In genomic region chr10:28722065-28722803, GRCh38 we compare ENCODE assay signal across 8 cellular contexts. TPM values are rescaled to one million over a fixed set of nuclear protein-coding genes. Genes with fewer than 3 reads are reported as not detected.
DNase-seq lines count a peak whose midpoint lies in the region; ATAC-seq and TF ChIP-seq lines count a peak whose summit lies in the region.

No MANE protein-coding gene starts in this region.

- H3K4me1 ChIP-seq in endocrine pancreas (ENCODE audit: control insufficient read depth, insufficient read depth, low read length) (no peaks in the 10 kb centered on the region), mesenchymal stem cell (ENCODE audit: control insufficient read depth, insufficient read depth, low read depth, low read length) (peaks cover 4% of the 10 kb centered on the region), thoracic aorta (ENCODE audit: control insufficient read depth in 1 of 2, low read depth in 2 of 2) (peaks cover 6 to 17% of the 10 kb centered on the region in 2 donors)

- H4K8ac ChIP-seq in mesenchymal stem cell (ENCODE audit: low read length): peak overlapping the region; percentile 87

- H3K9ac ChIP-seq in endocrine pancreas (ENCODE audit: control insufficient read depth, insufficient read depth, low read length) (peak overlapping the region; percentile 36), mesenchymal stem cell (ENCODE audit: low read length) (peak overlapping the region; percentile 65)

- peak overlapping the region; percentile 67 for H4K91ac ChIP-seq in mesenchymal stem cell (ENCODE audit: low read length)

- H3K4me3 Mint-ChIP-seq in activated T-helper 1 cell treated with anti-CD3 and anti-CD28 coated beads, Interleukin-12 subunit alpha, Interleukin-12 subunit beta, Interleukin-2, Interleukin-4 antibody, amounts not matched to agents 30 ng/mL and 10 ng/mL and 1 ng/mL, durations not matched to agents 14 hours and 24 hours and 36 hours: no peak overlapping the region

- H3K18ac ChIP-seq in mesenchymal stem cell (ENCODE audit: low read depth in 1 of 2, low read length in 2 of 2): peak overlapping the region; percentile 45 to 84

- H2BK15ac ChIP-seq in mesenchymal stem cell (ENCODE audit: low read depth, poor library complexity, severe bottlenecking): peak overlapping the region; percentile 90

- no peak overlapping the region for H3K27ac ChIP-seq in mesenchymal stem cell (ENCODE audit: low read length, poor library complexity, severe bottlenecking)
- peak overlapping the region; percentile 42 to 55 for H3K27ac ChIP-seq in thoracic aorta

- no peak for TF ChIP-seq CTCF in thoracic aorta (IDR thresholded peaks at IDR 0.05)

- H3K23ac ChIP-seq in mesenchymal stem cell (ENCODE audit: low read length in 2 of 2): no peak overlapping the region

- H3K4me3 ChIP-seq in endocrine pancreas (ENCODE audit: control insufficient read depth, insufficient read depth, low read length) (no peak overlapping the region), mesenchymal stem cell (ENCODE audit: insufficient read depth in 1 of 2, low read depth in 1 of 2, low read length in 2 of 2) (peak overlapping the region; percentile 53 to 78), thoracic aorta (peak overlapping the region; percentile 74)

- H3K4ac ChIP-seq in mesenchymal stem cell (ENCODE audit: low read depth in 1 of 2, low read length in 2 of 2): peak overlapping the region; percentile 60 to 91

- H2BK120ac ChIP-seq in mesenchymal stem cell (ENCODE audit: low read depth, low read length): peak overlapping the region; percentile 51

- no peaks in the 10 kb centered on the region for H3K9me3 Mint-ChIP-seq in activated T-helper 1 cell treated with anti-CD3 and anti-CD28 coated beads, Interleukin-12 subunit alpha, Interleukin-12 subunit beta, Interleukin-2, Interleukin-4 antibody, amounts not matched to agents 30 ng/mL and 10 ng/mL and 1 ng/mL, durations not matched to agents 14 hours and 24 hours and 36 hours

- no peaks in the 10 kb centered on the region for H3K79me1 ChIP-seq in mesenchymal stem cell (replicated peaks; ENCODE audit: low read length, poor library complexity, severe bottlenecking)

- ATAC-seq in thoracic aorta (ENCODE audit: insufficient number of reproducible peaks, low FRiP score, low read depth) (no peak), HG03571 (IDR thresholded peaks at IDR 0.05; ENCODE audit: unreplicated experiment) (no peak), GM18502 (IDR thresholded peaks at IDR 0.05; ENCODE audit: poor library complexity, unreplicated experiment) (no peak)

- peak overlapping the region; percentile 38 to 61 for H2BK12ac ChIP-seq in mesenchymal stem cell (ENCODE audit: low read length in 2 of 2)

- WGBS in mesenchymal stem cell: 3% methylated on average over 46 of the region's 46 CpGs

- H3K4me1 Mint-ChIP-seq in activated T-helper 1 cell treated with anti-CD3 and anti-CD28 coated beads, Interleukin-12 subunit alpha, Interleukin-12 subunit beta, Interleukin-2, Interleukin-4 antibody, amounts not matched to agents 30 ng/mL and 10 ng/mL and 1 ng/mL, durations not matched to agents 14 hours and 24 hours and 36 hours (ENCODE audit: low read depth): no peaks in the 10 kb centered on the region

- no peak overlapping the region for H2BK5ac ChIP-seq in mesenchymal stem cell (ENCODE audit: low read depth, low read length, poor library complexity, severe bottlenecking)

- peaks cover 34% of the 10 kb centered on the region for H3K27me3 Mint-ChIP-seq in activated T-helper 1 cell treated with anti-CD3 and anti-CD28 coated beads, Interleukin-12 subunit alpha, Interleukin-12 subunit beta, Interleukin-2, Interleukin-4 antibody, amounts not matched to agents 30 ng/mL and 10 ng/mL and 1 ng/mL, durations not matched to agents 14 hours and 24 hours and 36 hours (ENCODE audit: insufficient read depth)

- H3K36me3 Mint-ChIP-seq in activated T-helper 1 cell treated with anti-CD3 and anti-CD28 coated beads, Interleukin-12 subunit alpha, Interleukin-12 subunit beta, Interleukin-2, Interleukin-4 antibody, amounts not matched to agents 30 ng/mL and 10 ng/mL and 1 ng/mL, durations not matched to agents 14 hours and 24 hours and 36 hours (ENCODE audit: low read depth): no peaks in the 10 kb centered on the region

- H3K36me3 ChIP-seq in endocrine pancreas (ENCODE audit: control insufficient read depth, insufficient read depth, low read length) (no peaks in the 10 kb centered on the region), mesenchymal stem cell (ENCODE audit: control insufficient read depth in 1 of 2, insufficient read depth in 2 of 2, low read depth in 1 of 2, low read length in 2 of 2) (no peaks in the 10 kb centered on the region), thoracic aorta (no peaks in the 10 kb centered on the region)

- H3K14ac ChIP-seq in mesenchymal stem cell (ENCODE audit: low read length in 2 of 2): no peak overlapping the region

- intact Hi-C loops in activated T-helper 1 cell treated with anti-CD3 and anti-CD28 coated beads, Interleukin-12 subunit alpha, Interleukin-12 subunit beta, Interleukin-2, Interleukin-4 antibody, amounts not matched to agents 30 ng/mL and 10 ng/mL and 1 ng/mL, durations not matched to agents 14 hours and 24 hours and 36 hours (cut with micrococcal nuclease): no loop called here

- peaks cover 2% of the 10 kb centered on the region for H3K27me3 ChIP-seq in endocrine pancreas (ENCODE audit: control insufficient read depth, insufficient read depth, low read length)
- peaks cover 0 to 7% of the 10 kb centered on the region in 2 experiments for H3K27me3 ChIP-seq in mesenchymal stem cell (ENCODE audit: control insufficient read depth in 1 of 2, insufficient read depth in 1 of 2, low read length in 2 of 2)
- no peaks in the 10 kb centered on the region for H3K27me3 ChIP-seq in thoracic aorta (replicated peaks; ENCODE audit: insufficient read depth)

- DNase-seq in EL (peak; percentile 54), NCI-H345 treated with DMSO at 0.1 percent for 48 hours (lab: John Stamatoyannopoulos, UW; ENCODE audit: unreplicated experiment) (peak; percentile 76), mesenchymal stem cell (peak; percentile 60), thoracic aorta (ENCODE audit: low spot score) (no peak)
- no peak for DNase-seq in activated T-helper 1 cell treated with anti-CD3 and anti-CD28 coated beads, Interleukin-12 subunit alpha, Interleukin-12 subunit beta, Interleukin-2, Interleukin-4 antibody, amounts not matched to agents 30 ng/mL and 10 ng/mL and 1 ng/mL, durations not matched to agents 14 hours and 24 hours and 36 hours (ENCODE audit: low spot score)

- no peaks in the 10 kb centered on the region for H3K9me3 ChIP-seq in endocrine pancreas (ENCODE audit: control insufficient read depth, low read length)
- H3K9me3 ChIP-seq in mesenchymal stem cell (ENCODE audit: control insufficient read depth, low read length): no peaks in the 10 kb centered on the region
- H3K9me3 ChIP-seq in thoracic aorta: no peaks in the 10 kb centered on the region

- peak overlapping the region; percentile 92 for H3K4me2 ChIP-seq in mesenchymal stem cell (ENCODE audit: low read length, poor library complexity, severe bottlenecking)

- H2AK5ac ChIP-seq in mesenchymal stem cell (ENCODE audit: low read length, severe bottlenecking): no peak overlapping the region

- H3K27ac Mint-ChIP-seq in activated T-helper 1 cell treated with anti-CD3 and anti-CD28 coated beads, Interleukin-12 subunit alpha, Interleukin-12 subunit beta, Interleukin-2, Interleukin-4 antibody, amounts not matched to agents 30 ng/mL and 10 ng/mL and 1 ng/mL, durations not matched to agents 14 hours and 24 hours and 36 hours: no peak overlapping the region

- H2AFZ ChIP-seq in mesenchymal stem cell (ENCODE audit: low read depth, low read length): peak overlapping the region; percentile 64

RNA-seq across cellular contexts. Expression of gene BAMBI, which starts 44.9 kb away (rescaled TPM):
- polyA plus RNA-seq in mesenchymal stem cell (2013, experiment 1 of 2): 156 TPM
- 155 TPM for polyA plus RNA-seq in mesenchymal stem cell (2013, experiment 2 of 2)
- 10 to 100 TPM; 14.9 to 24.8 TPM for total RNA-seq in thoracic aorta
- total RNA-seq in activated T-helper 1 cell treated with anti-CD3 and anti-CD28 coated beads, Interleukin-12 subunit alpha, Interleukin-12 subunit beta, Interleukin-2, Interleukin-4 antibody, amounts not matched to agents 30 ng/mL and 10 ng/mL and 1 ng/mL, durations not matched to agents 14 hours and 24 hours and 36 hours: 0.23 and 0.81 TPM in 2 replicates

Comparison
In these comparisons a context has a peak if more than half of its experiments do, and no peak if none do; other contexts are left out.
1. DNase-seq: peak in EL (single experiment), NCI-H345 treated with DMSO at 0.1 percent for 48 hours (single experiment) and mesenchymal stem cell (single experiment); none in thoracic aorta (single experiment) and activated T-helper 1 cell treated with anti-CD3 and anti-CD28 coated beads, Interleukin-12 subunit alpha, Interleukin-12 subunit beta, Interleukin-2, Interleukin-4 antibody, amounts not matched to agents 30 ng/mL and 10 ng/mL and 1 ng/mL, durations not matched to agents 14 hours and 24 hours and 36 hours (single experiment).